19 cellular contexts compared by ENCODE assay signal in the genomic region with DNA sequence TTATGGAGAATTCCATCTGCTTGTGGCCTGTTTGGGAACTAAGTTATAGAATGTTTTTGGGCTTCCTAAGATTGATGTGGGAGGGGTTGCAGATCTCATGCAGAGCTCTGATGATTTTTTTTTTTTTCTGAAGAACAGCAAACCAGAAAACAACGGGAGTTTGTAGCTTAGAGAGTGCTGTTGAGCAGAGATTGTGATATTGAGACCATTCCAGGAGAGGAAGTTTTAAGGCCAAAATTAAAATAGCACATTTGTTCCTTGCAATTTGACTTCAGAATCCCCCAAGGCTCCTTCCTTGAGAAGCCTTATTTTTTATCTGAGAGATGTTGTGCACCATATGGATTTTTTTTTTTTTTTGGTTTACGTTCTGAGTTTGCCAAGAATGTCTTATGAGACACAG.
"Had no signal": no experiment of that assay in that cellular context is flagged by ENCODE, and none has a peak within 500 bp of the region (broad histone marks: within the 10 kb centered on the region; RNA-seq: fewer than 3 reads in every experiment).

No MANE protein-coding gene starts in this region.

- H3K27me3 Mint-ChIP-seq: naive B cell had no signal

- H3K9me3 ChIP-seq: gastrocnemius medialis, neutrophil, right atrium auricular region, suprapubic skin, tibial artery, upper lobe of left lung, vagina had no signal

- H3K27ac Mint-ChIP-seq: naive B cell had no signal

- H3K9me3 Mint-ChIP-seq: central memory CD8-positive, alpha-beta T cell had no signal

- H3K4me1 Mint-ChIP-seq: central memory CD8-positive, alpha-beta T cell; naive B cell had no signal

- H3K4me3 Mint-ChIP-seq: central memory CD8-positive, alpha-beta T cell; naive B cell had no signal

- H3K36me3 Mint-ChIP-seq: naive B cell had no signal

- H3K4me1 ChIP-seq: right atrium auricular region, suprapubic skin had no signal

- ATAC-seq: esophagus mucosa, gastrocnemius medialis, left colon had no signal

- H3K27me3 ChIP-seq: gastrocnemius medialis, hepatocyte, neutrophil, right atrium auricular region, suprapubic skin, tibial artery, upper lobe of left lung, vagina had no signal

- DNase-seq: cortex of kidney; effector memory CD4-positive, alpha-beta T cell; gastrocnemius medialis; glutamatergic neuron; kidney; left colon; naive B cell; stimulated activated CD4-positive, alpha-beta T cell treated with anti-CD3 and anti-CD28 coated beads, Interleukin-2, amount 100 ng/mL, for 48 hours; stimulated activated naive CD4-positive, alpha-beta T cell treated with Interleukin-2 at 50 U/mL for 16 hours; tibial artery; upper lobe of left lung had no signal

- H3K36me3 ChIP-seq: gastrocnemius medialis, neutrophil, right atrium auricular region, suprapubic skin, tibial artery, upper lobe of left lung, vagina had no signal

- H3K4me3 ChIP-seq: gastrocnemius medialis, hepatocyte, right atrium auricular region, smooth muscle cell, suprapubic skin, tibial artery, upper lobe of left lung, vagina had no signal

- H3K27ac ChIP-seq: gastrocnemius medialis, hepatocyte, neutrophil, right atrium auricular region, suprapubic skin, upper lobe of left lung, vagina had no signal
